Comparison of ENCODE assay signal across 8 cellular contexts in genomic region chr9:106120096-106120495, GRCh38.
"Had no signal": no experiment of that assay in that cellular context is flagged by ENCODE, and none has a peak within 500 bp of the region (broad histone marks: within the 10 kb centered on the region; RNA-seq: fewer than 3 reads in every experiment).

No MANE protein-coding gene starts in this region.

- H2AFZ ChIP-seq: GM23248 had no signal

- FAIRE-seq: H54 had no signal

- H3K4me3 Mint-ChIP-seq: H9, HFFc6 had no signal

- H3K36me3 ChIP-seq: HAP-1 had no signal

- H3K9ac ChIP-seq: GM23248 had no signal

- H3K27ac ChIP-seq: GM23248 had no signal

- DNase-seq: GM23248, H7, H9, HCEC 1CT, HFFc6 had no signal

- H3K4me1 ChIP-seq: HAP-1 had no signal

- H3K9me3 ChIP-seq: HAP-1 had no signal

- H3K27ac Mint-ChIP-seq: HFFc6 had no signal

- H3K4me1 Mint-ChIP-seq: H9 had no signal

- ATAC-seq: HCT116 had no signal

- H3K4me3 ChIP-seq: GM23248, HAP-1 had no signal
